Comparison of ENCODE assay signal across 8 cellular contexts in the genomic region with DNA sequence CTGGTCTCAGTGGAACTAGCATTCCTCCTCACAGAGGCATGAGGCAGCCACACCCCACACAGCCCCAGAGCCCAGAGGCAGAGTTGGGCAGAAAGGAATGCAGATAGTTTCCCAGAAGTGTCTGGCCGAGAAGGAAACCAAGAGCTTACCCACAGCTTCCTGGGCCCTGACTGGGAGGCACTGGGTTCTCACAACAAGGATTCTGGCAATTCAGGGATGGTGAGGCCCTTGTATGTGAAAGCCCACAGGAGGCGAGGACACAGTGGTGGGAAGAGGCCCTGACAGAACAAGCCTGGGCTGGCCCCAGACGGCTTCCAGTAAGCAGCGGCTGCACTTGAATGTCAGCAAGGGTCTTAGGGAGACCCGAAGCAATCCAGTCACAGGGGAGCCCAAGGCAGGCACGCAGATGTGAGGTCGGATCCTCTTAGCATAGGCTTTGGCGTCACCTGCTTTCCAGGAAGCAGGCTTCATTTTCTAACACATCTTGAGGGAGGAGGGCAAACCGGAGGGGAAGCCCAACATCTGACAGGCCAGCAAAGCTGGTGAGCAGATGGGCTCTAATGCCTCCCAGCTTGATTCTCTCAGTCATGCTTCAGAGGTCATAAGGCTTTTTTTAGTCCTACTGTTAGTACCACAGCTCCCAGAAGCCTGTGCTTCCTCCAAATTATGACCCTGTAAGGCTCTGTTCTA.
DNase-seq lines count a peak whose midpoint lies in the region; ATAC-seq, FAIRE-seq and TF ChIP-seq lines count a peak whose summit lies in the region.

No MANE protein-coding gene starts in this region.

- peak; percentile 23 for FAIRE-seq in endometrium (lab: Jason Lieb, UNC)

- no peaks in the 10 kb centered on the region for H3K9me3 Mint-ChIP-seq in osteocyte (ENCODE audit: unreplicated experiment)

- DNase-seq in osteocyte (ENCODE audit: extremely low spot score, unreplicated experiment) (peak; percentile 84), NCI-H2081 treated with DMSO at 0.1 percent for 48 hours (lab: John Stamatoyannopoulos, UW) (no peak)

- H3K4me1 Mint-ChIP-seq in osteocyte (ENCODE audit: unreplicated experiment): peaks cover 56% of the 10 kb centered on the region

- H3K36me3 Mint-ChIP-seq in osteocyte (ENCODE audit: unreplicated experiment): peaks cover 16% of the 10 kb centered on the region

- peak overlapping the region; percentile 53 to 77 (median 59); a peak in 21 of 22 replicates for H3K9ac ChIP-seq in BLaER1 treated with 17β-estradiol and CSF1 and Interleukin-3, amounts not matched to agents 10 nM and 100 nM
- H3K9ac ChIP-seq in OCI-LY3 (ENCODE audit: low read length): peak overlapping the region; percentile 25; the same call in 1 of the 2 replicates

- H3K9me3 ChIP-seq in BLaER1 treated with 17β-estradiol and CSF1 and Interleukin-3, amounts not matched to agents 10 nM and 100 nM (replicated peaks in 1 of 11): no peaks in the 10 kb centered on the region; a peak in 1 of 22 replicates
- H3K9me3 ChIP-seq in OCI-LY3 (ENCODE audit: insufficient read depth, low read length): no peaks in the 10 kb centered on the region

- H2AFZ ChIP-seq in OCI-LY3 (ENCODE audit: low read depth, low read length): peak overlapping the region; percentile 65

- H3K79me2 ChIP-seq in OCI-LY3 (ENCODE audit: low read length): no peaks in the 10 kb centered on the region

- no peaks in the 10 kb centered on the region for H4K20me1 ChIP-seq in BLaER1 treated with 17β-estradiol and CSF1 and Interleukin-3, amounts not matched to agents 10 nM and 100 nM
- H4K20me1 ChIP-seq in OCI-LY3 (ENCODE audit: insufficient read depth, low read length): no peaks in the 10 kb centered on the region

- H3K4me1 ChIP-seq in BLaER1 treated with 17β-estradiol and CSF1 and Interleukin-3, amounts not matched to agents 10 nM and 100 nM: peaks cover 43 to 75% (median 69%) of the 10 kb centered on the region in 10 experiments
- peaks cover 19% of the 10 kb centered on the region for H3K4me1 ChIP-seq in OCI-LY3 (ENCODE audit: low read length)

- no peaks in the 10 kb centered on the region for H3K27me3 ChIP-seq in BLaER1 treated with 17β-estradiol and CSF1 and Interleukin-3, amounts not matched to agents 10 nM and 100 nM
- H3K27me3 ChIP-seq in OCI-LY3 (ENCODE audit: low read depth, low read length): peaks cover 7% of the 10 kb centered on the region; the same call in 1 of the 2 replicates

- peak overlapping the region; percentile 73 to 95 (median 87) for H3K4me2 ChIP-seq in BLaER1 treated with 17β-estradiol and CSF1 and Interleukin-3, amounts not matched to agents 10 nM and 100 nM
- H3K4me2 ChIP-seq in OCI-LY3 (ENCODE audit: low read length): peak overlapping the region; percentile 50

- peak overlapping the region; percentile 58 to 87 (median 76); a peak in 20 of 22 replicates for H3K27ac ChIP-seq in BLaER1 treated with 17β-estradiol and CSF1 and Interleukin-3, amounts not matched to agents 10 nM and 100 nM
- 0 out of 2 replicates have a peak overlapping the region, but pooled peaks have one; percentile 2 for H3K27ac ChIP-seq in OCI-LY3 (ENCODE audit: low read length)

- H3K4me3 Mint-ChIP-seq in osteocyte (ENCODE audit: unreplicated experiment): peak overlapping the region; percentile 55

- no peaks in the 10 kb centered on the region for H3K27me3 Mint-ChIP-seq in osteocyte (ENCODE audit: unreplicated experiment)

- H3K4me3 ChIP-seq in BLaER1 treated with 17β-estradiol and CSF1 and Interleukin-3, amounts not matched to agents 10 nM and 100 nM: peak overlapping the region in 6 of 10 experiments; percentile 1 to 44 (median 41); a peak in 11 of 20 replicates
- H3K4me3 ChIP-seq in OCI-LY3 (ENCODE audit: low read length): peak overlapping the region; percentile 11

- ATAC-seq in GM18870 (IDR thresholded peaks at IDR 0.05; ENCODE audit: unreplicated experiment) (peak; percentile 78), HG03066 (IDR thresholded peaks at IDR 0.05; ENCODE audit: low read depth, unreplicated experiment) (peak; percentile 67), GM19324 (IDR thresholded peaks at IDR 0.05; ENCODE audit: low FRiP score, unreplicated experiment) (no peak)

- H3K36me3 ChIP-seq in BLaER1 treated with 17β-estradiol and CSF1 and Interleukin-3, amounts not matched to agents 10 nM and 100 nM: no peaks in the 10 kb centered on the region
- no peaks in the 10 kb centered on the region for H3K36me3 ChIP-seq in OCI-LY3 (replicated peaks; ENCODE audit: low read depth, low read length)

- H3K27ac Mint-ChIP-seq in osteocyte (ENCODE audit: unreplicated experiment): peak overlapping the region; percentile 98

- TF ChIP-seq CTCF in OCI-LY3 (IDR thresholded peaks at IDR 0.05; ENCODE audit: low read depth, low read length) (no peak), osteocyte (IDR thresholded peaks at IDR 0.05) (no peak)
